In the genomic region with DNA sequence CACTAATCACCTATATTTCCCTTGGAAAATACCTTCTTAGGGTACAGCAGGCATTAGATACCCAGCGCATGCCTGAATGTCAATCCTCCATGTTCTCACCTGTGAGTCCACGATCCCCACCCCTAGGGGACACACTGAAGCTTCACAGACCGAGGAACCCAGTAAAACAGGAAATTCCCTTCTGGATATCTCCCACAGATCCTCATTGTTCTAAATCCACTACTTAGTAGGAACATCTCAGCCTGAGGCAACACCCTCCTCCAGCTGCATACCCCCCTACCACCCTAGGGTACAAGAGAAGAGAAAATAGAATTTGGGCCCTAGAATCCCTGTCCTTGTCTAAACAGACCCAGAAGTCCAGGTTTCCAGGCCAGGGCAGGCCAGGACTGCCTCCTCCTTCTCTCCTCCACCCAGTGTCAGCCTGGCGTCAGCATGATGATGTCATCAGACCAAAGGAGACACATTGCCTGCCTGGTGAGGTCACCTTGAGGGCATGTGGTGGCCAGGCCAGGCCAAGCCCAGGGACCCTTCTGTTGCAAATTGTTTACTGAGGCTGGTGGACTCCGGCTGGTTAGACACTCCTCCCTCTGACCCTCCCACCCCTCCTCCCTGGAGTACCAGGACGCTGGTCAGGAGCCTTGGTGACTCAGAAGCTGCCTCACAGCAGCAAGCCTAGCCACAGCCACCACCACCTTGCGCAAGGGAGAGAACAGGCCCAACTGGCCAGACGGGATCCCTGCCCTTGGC, we compare ENCODE assay signal across 8 cellular contexts. TPM values are rescaled to one million over a fixed set of nuclear protein-coding genes. Genes with fewer than 3 reads are reported as not detected.
DNase-seq lines count a peak whose midpoint lies in the region; ATAC-seq, FAIRE-seq and TF ChIP-seq lines count a peak whose summit lies in the region.

No MANE protein-coding gene starts in this region.

- FAIRE-seq in H54 (lab: Jason Lieb, UNC), result peak; percentile 38

- ATAC-seq in RWPE2 (ENCODE audit: low read depth) (peak; percentile 92), sciatic nerve (peak; percentile 87), HG02852 (IDR thresholded peaks at IDR 0.05; ENCODE audit: unreplicated experiment) (no peak), GM18519 (IDR thresholded peaks at IDR 0.05; ENCODE audit: low FRiP score, unreplicated experiment) (no peak), GM19324 (IDR thresholded peaks at IDR 0.05; ENCODE audit: low FRiP score, unreplicated experiment) (no peak), HG03565 (IDR thresholded peaks at IDR 0.05; ENCODE audit: unreplicated experiment) (no peak)

- H3K4me1 ChIP-seq in RWPE2 (ENCODE audit: insufficient read depth, poor library complexity, severe bottlenecking), result peaks cover 38% of the 10 kb centered on the region

- intact Hi-C loops in sciatic nerve (cut with DNase I), result no loop called here

- H3K4me3 ChIP-seq in RWPE2 (ENCODE audit: severe bottlenecking) (no peak overlapping the region), fibroblast of villous mesenchyme (ENCODE audit: low read depth, low read length) (no peak overlapping the region)

- no peak for TF ChIP-seq CTCF in RWPE2 (IDR thresholded peaks at IDR 0.05; ENCODE audit: poor library complexity, severe bottlenecking)
- no peak for TF ChIP-seq CTCF in fibroblast of villous mesenchyme (IDR thresholded peaks at IDR 0.05; ENCODE audit: insufficient read depth, low read depth, low read length)

- peak; percentile 40 for TF ChIP-seq POLR2A in H54 (IDR thresholded peaks at IDR 0.05; ENCODE audit: low read depth, low read length)

- no peaks in the 10 kb centered on the region for H3K36me3 ChIP-seq in RWPE2 (ENCODE audit: low read depth)

- DNase-seq in H54 (ENCODE audit: insufficient read length, low spot score) (peak; percentile 92), RWPE2 (ENCODE audit: low spot score) (peak; percentile 98), fibroblast of villous mesenchyme (ENCODE audit: low read depth) (peak; percentile 97), sciatic nerve (ENCODE audit: low spot score) (no peak)

- peak overlapping the region; percentile 69 for H3K27ac ChIP-seq in RWPE2 (ENCODE audit: poor library complexity, severe bottlenecking)

- H3K27me3 ChIP-seq in RWPE2 (ENCODE audit: insufficient read depth, poor library complexity, severe bottlenecking), result no peaks in the 10 kb centered on the region

- H3K9me3 ChIP-seq in RWPE2 (ENCODE audit: severe bottlenecking), result no peaks in the 10 kb centered on the region

RNA-seq across cellular contexts. Expression of a gene that starts 6.2 kb away (rescaled TPM):
- total RNA-seq in fibroblast of villous mesenchyme, result 0.32 and 2.6 TPM in 2 replicates
- 0.09 TPM for total RNA-seq in sciatic nerve

RNA-seq across cellular contexts. Expression of a gene that starts 13.5 kb away (rescaled TPM):
- total RNA-seq in fibroblast of villous mesenchyme (under 0.01 TPM in 1 of 2 replicates, not detected in the other), sciatic nerve (13.7 TPM)

RNA-seq across cellular contexts. Expression of a gene that starts 15.0 kb away (rescaled TPM):
- total RNA-seq in fibroblast of villous mesenchyme (1.9 and 2.2 TPM in 2 replicates), sciatic nerve (6.6 TPM)

RNA-seq across cellular contexts. Expression of a gene that starts 34.7 kb away (rescaled TPM):
- total RNA-seq in fibroblast of villous mesenchyme (25.9 and 26.1 TPM in 2 replicates), sciatic nerve (57.0 TPM)

RNA-seq across cellular contexts. Expression of a gene that starts 34.7 kb away (rescaled TPM):
- total RNA-seq in fibroblast of villous mesenchyme (23.2 and 26.8 TPM in 2 replicates), sciatic nerve (38.0 TPM)

Comparison
In these comparisons a context has a peak if more than half of its experiments do, and no peak if none do; other contexts are left out.
1. ATAC-seq: peak in RWPE2 (single experiment) and sciatic nerve (single experiment); none in HG02852 (single experiment), GM18519 (single experiment), GM19324 (single experiment) and HG03565 (single experiment).
2. RNA of a gene that starts 13.5 kb away (total RNA-seq): 13.7 TPM in sciatic nerve (single experiment); under 0.01 TPM in fibroblast of villous mesenchyme; every median in the first group is over 10 times any median in the second.